Comparison of ENCODE assay signal across 1 cellular context in genomic region chr17:59521465-59522126, GRCh38.
TF ChIP-seq lines count a peak whose summit lies in the region.

No MANE protein-coding gene starts in this region.

TF ChIP-seq in HepG2, 621 proteins besides CTCF, POLR2A, EP300 and RAD21 (continued from another document and continues in another):
- peak; percentile 73; the same call in 1 of the 2 replicates for TF ChIP-seq TMF1 (CRISPR knock-in tag; IDR thresholded peaks at IDR 0.05; ENCODE audit: low read depth)
- TF ChIP-seq ZNF737 (CRISPR knock-in tag; IDR thresholded peaks at IDR 0.05; ENCODE audit: borderline replicate concordance): no peak; the same call in 1 of the 2 replicates
- TF ChIP-seq HOXA5 (CRISPR knock-in tag; IDR thresholded peaks at IDR 0.05): peak; percentile 81; the same call in 1 of the 2 replicates
- no peak; the same call in 1 of the 2 replicates for TF ChIP-seq MLX (CRISPR knock-in tag; IDR thresholded peaks at IDR 0.05)
- TF ChIP-seq BHLHE40 (IDR thresholded peaks at IDR 0.05; ENCODE audit: low read length): 0 out of 2 replicates have a peak, but pooled peaks have one; percentile 27
- peak; percentile 37; the same call in 1 of the 2 replicates for TF ChIP-seq ZFY (CRISPR knock-in tag; IDR thresholded peaks at IDR 0.05)
- peak; percentile 46; the same call in 1 of the 2 replicates for TF ChIP-seq MEF2D (CRISPR knock-in tag; IDR thresholded peaks at IDR 0.05)
- no peak for TF ChIP-seq KLF9 (CRISPR knock-in tag; IDR thresholded peaks at IDR 0.05; ENCODE audit: low read depth)
- peak; percentile 64; the same call in 1 of the 2 replicates for TF ChIP-seq ESRRA (CRISPR knock-in tag; IDR thresholded peaks at IDR 0.05; ENCODE audit: low read depth)
- TF ChIP-seq KLF6 (CRISPR knock-in tag; IDR thresholded peaks at IDR 0.05): 0 out of 2 replicates have a peak, but pooled peaks have one; percentile 51
- peak; percentile 58; the same call in 1 of the 2 replicates for TF ChIP-seq HOXA3 (CRISPR knock-in tag; IDR thresholded peaks at IDR 0.05)
- TF ChIP-seq BCLAF1 (IDR thresholded peaks at IDR 0.05): no peak
- TF ChIP-seq NFE2L2 (IDR thresholded peaks at IDR 0.05; ENCODE audit: low read length): 0 out of 2 replicates have a peak, but pooled peaks have one; percentile 14
- no peak for TF ChIP-seq GTF2F1 (IDR thresholded peaks at IDR 0.05; ENCODE audit: low read length)
- TF ChIP-seq TOPORS (CRISPR knock-in tag; IDR thresholded peaks at IDR 0.05): peak; percentile 91
- TF ChIP-seq PLRG1 (conservative IDR thresholded peaks at IDR 0.05): no peak
- 0 out of 2 replicates have a peak, but pooled peaks have one; percentile 66 for TF ChIP-seq ARID2 (CRISPR knock-in tag; IDR thresholded peaks at IDR 0.05; ENCODE audit: borderline replicate concordance)
- peak; percentile 19; the same call in 1 of the 2 replicates for TF ChIP-seq HCFC1 (IDR thresholded peaks at IDR 0.05; ENCODE audit: low read depth, low read length)
- peak; percentile 27; the same call in 1 of the 2 replicates for TF ChIP-seq ZNF605 (CRISPR knock-in tag; IDR thresholded peaks at IDR 0.05)
- TF ChIP-seq HMGA1 (CRISPR knock-in tag; conservative IDR thresholded peaks at IDR 0.05): no peak
- TF ChIP-seq ZNF274 (CRISPR knock-in tag; IDR thresholded peaks at IDR 0.05): no peak; the same call in 1 of the 2 replicates
- TF ChIP-seq ZNF710 (CRISPR knock-in tag; IDR thresholded peaks at IDR 0.05; ENCODE audit: borderline replicate concordance): peak; percentile 78; the same call in 1 of the 2 replicates
- peak; percentile 42; the same call in 1 of the 2 replicates for TF ChIP-seq ZNF574 (CRISPR knock-in tag; IDR thresholded peaks at IDR 0.05)
- no peak for TF ChIP-seq ZNF17 (CRISPR knock-in tag; IDR thresholded peaks at IDR 0.05)
- TF ChIP-seq ZNF772 (CRISPR knock-in tag; IDR thresholded peaks at IDR 0.05): peak; percentile 38; the same call in 1 of the 2 replicates
- TF ChIP-seq SPEN (CRISPR knock-in tag; IDR thresholded peaks at IDR 0.05; ENCODE audit: low read depth): peak; percentile 63; the same call in 1 of the 2 replicates
- no peak for TF ChIP-seq KDM4B (CRISPR knock-in tag; IDR thresholded peaks at IDR 0.05)
- TF ChIP-seq MXD4 (CRISPR knock-in tag; IDR thresholded peaks at IDR 0.05): peak; percentile 28; the same call in 1 of the 2 replicates
- TF ChIP-seq BCL3 (CRISPR knock-in tag; IDR thresholded peaks at IDR 0.05): peak; percentile 25; the same call in 1 of the 2 replicates
- peak; percentile 27; the same call in 1 of the 2 replicates for TF ChIP-seq ZNF687 (CRISPR knock-in tag; IDR thresholded peaks at IDR 0.05)
- 0 out of 2 replicates have a peak, but pooled peaks have one; percentile 45 for TF ChIP-seq HIVEP1 (CRISPR knock-in tag; IDR thresholded peaks at IDR 0.05)
- peak; percentile 36 for TF ChIP-seq MAFF (IDR thresholded peaks at IDR 0.05; ENCODE audit: low read depth, low read length)
- TF ChIP-seq CEBPZ (IDR thresholded peaks at IDR 0.05; ENCODE audit: low read length): no peak
- TF ChIP-seq SRY (CRISPR knock-in tag; IDR thresholded peaks at IDR 0.05): no peak
- TF ChIP-seq ZBED4 (CRISPR knock-in tag; IDR thresholded peaks at IDR 0.05; ENCODE audit: borderline replicate concordance): peak; percentile 27; the same call in 1 of the 2 replicates
- TF ChIP-seq MAZ (IDR thresholded peaks at IDR 0.05; ENCODE audit: borderline replicate concordance, low read depth, low read length): peak; percentile 32; the same call in 1 of the 2 replicates
- TF ChIP-seq MAZ (CRISPR knock-in tag; IDR thresholded peaks at IDR 0.05; ENCODE audit: low read depth): no peak; the same call in 1 of the 2 replicates
- TF ChIP-seq BRCA1 (CRISPR knock-in tag; IDR thresholded peaks at IDR 0.05): 0 out of 2 replicates have a peak, but pooled peaks have one; percentile 63
